Comparison of ENCODE assay signal across 15 cellular contexts in the genomic region with DNA sequence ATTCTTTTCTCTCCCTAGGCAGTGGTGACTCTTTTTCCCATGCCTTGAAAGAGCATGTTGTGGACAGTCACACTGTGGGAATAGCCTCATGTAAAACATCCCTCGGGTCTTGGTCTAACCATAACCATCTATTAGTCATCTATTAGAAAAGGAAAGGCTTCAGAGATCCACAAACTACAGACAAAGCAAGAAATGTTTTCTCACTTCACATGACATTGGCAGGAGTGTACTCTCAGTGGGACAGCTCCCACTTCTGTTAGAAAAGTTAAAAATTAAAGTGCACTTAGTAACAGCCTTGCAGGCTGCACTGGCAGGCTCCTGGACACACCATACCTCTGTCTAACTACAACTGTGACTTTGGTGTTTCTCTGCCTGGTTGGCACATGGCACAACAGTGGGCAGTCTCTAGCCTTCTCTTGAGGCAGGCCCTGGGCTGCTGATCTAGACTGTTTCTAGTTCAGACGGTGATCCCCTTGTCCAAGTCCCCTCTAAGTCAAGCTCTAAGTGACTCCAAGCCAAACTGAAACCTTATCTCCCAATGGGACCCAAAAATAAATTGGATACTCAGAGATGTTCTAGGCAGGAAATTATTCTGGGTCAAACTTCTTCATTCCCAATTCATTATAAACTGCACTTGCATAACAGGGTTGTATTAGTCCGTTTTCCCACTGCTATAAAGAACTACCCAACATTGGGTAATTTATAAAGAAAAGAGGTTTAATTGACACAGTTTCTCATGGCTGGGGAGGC. TPM values are rescaled to one million over a fixed set of nuclear protein-coding genes. Genes with fewer than 3 reads are reported as not detected.
A peak's percentile ranks its signal among the peaks of the same experiment; 100 is the strongest.
DNase-seq lines count a peak whose midpoint lies in the region; ATAC-seq, FAIRE-seq and TF ChIP-seq lines count a peak whose summit lies in the region.
"Had no signal": no experiment of that assay in that cellular context is flagged by ENCODE, and none has a peak within 500 bp of the region (broad histone marks: within the 10 kb centered on the region; RNA-seq: fewer than 3 reads in every experiment).

No MANE protein-coding gene starts in this region.

- ATAC-seq in Right ventricle myocardium inferior (peak; percentile 65), omental fat pad (ENCODE audit: low FRiP score) (no peak)

- no peaks in the 10 kb centered on the region for H3K79me2 ChIP-seq in astrocyte (ENCODE audit: insufficient read depth, low read length)

- H3K9me3 ChIP-seq in right atrium auricular region = no peaks in the 10 kb centered on the region
- no peaks in the 10 kb centered on the region for H3K9me3 ChIP-seq in astrocyte (ENCODE audit: insufficient read depth, low read depth, low read length)
- H3K9me3 ChIP-seq: transverse colon had no signal

- intact Hi-C loops in Right ventricle myocardium inferior (cut with DNase I) = loop anchor here (10.0 kb wide), 1 partner anchor 99 kb away; no protein-coding TSS in a partner anchor
- intact Hi-C loops in activated T-helper 2 cell treated with anti-CD3 and anti-CD28 coated beads, Interferon-gamma antibody, Interleukin-2, Interleukin-4, amounts not matched to agents 10 μg/mL and 5 μg/mL and 100 μg/mL, durations not matched to agents 14 hours and 24 hours and 36 hours (cut with micrococcal nuclease) = no loop called here

- no peaks in the 10 kb centered on the region for H3K36me3 ChIP-seq in right atrium auricular region
- H3K36me3 ChIP-seq in astrocyte (ENCODE audit: insufficient read depth, low read length) = no peaks in the 10 kb centered on the region
- no peaks in the 10 kb centered on the region for H3K36me3 ChIP-seq in kidney epithelial cell (ENCODE audit: control insufficient read depth, insufficient read depth, low read length)
- H3K36me3 ChIP-seq: transverse colon had no signal

- H3K4me3 ChIP-seq in right atrium auricular region = no peak overlapping the region
- H3K4me3 ChIP-seq in astrocyte (ENCODE audit: insufficient read depth, low read depth, low read length) = no peak overlapping the region
- H3K4me3 ChIP-seq in kidney epithelial cell (ENCODE audit: low read depth, low read length) = no peak overlapping the region
- H3K4me3 ChIP-seq: transverse colon had no signal

- H3K27ac Mint-ChIP-seq in astrocyte (ENCODE audit: unreplicated experiment) = peak overlapping the region; percentile 82
- no peak overlapping the region for H3K27ac Mint-ChIP-seq in activated T-helper 2 cell treated with anti-CD3 and anti-CD28 coated beads, Interferon-gamma antibody, Interleukin-2, Interleukin-4, amounts not matched to agents 10 μg/mL and 5 μg/mL and 100 μg/mL, durations not matched to agents 14 hours and 24 hours and 36 hours

- no peaks in the 10 kb centered on the region for H3K27me3 Mint-ChIP-seq in astrocyte (ENCODE audit: low read depth, unreplicated experiment)
- H3K27me3 Mint-ChIP-seq in activated T-helper 2 cell treated with anti-CD3 and anti-CD28 coated beads, Interferon-gamma antibody, Interleukin-2, Interleukin-4, amounts not matched to agents 10 μg/mL and 5 μg/mL and 100 μg/mL, durations not matched to agents 14 hours and 24 hours and 36 hours (ENCODE audit: low read depth) = peaks cover 1% of the 10 kb centered on the region

- H2AFZ ChIP-seq in astrocyte (ENCODE audit: low read depth, low read length) = no peak overlapping the region

- H3K27me3 ChIP-seq in right atrium auricular region = no peaks in the 10 kb centered on the region
- no peaks in the 10 kb centered on the region for H3K27me3 ChIP-seq in astrocyte (ENCODE audit: insufficient read depth, low read length)
- H3K27me3 ChIP-seq in kidney epithelial cell (ENCODE audit: control insufficient read depth, insufficient read depth, low read length) = no peaks in the 10 kb centered on the region
- H3K27me3 ChIP-seq: transverse colon had no signal

- H3K4me1 ChIP-seq in right atrium auricular region = no peaks in the 10 kb centered on the region
- peaks cover 10% of the 10 kb centered on the region for H3K4me1 ChIP-seq in astrocyte (ENCODE audit: insufficient read depth, low read length)
- H3K4me1 ChIP-seq: transverse colon had no signal

- peaks cover 23% of the 10 kb centered on the region for H3K4me1 Mint-ChIP-seq in astrocyte (ENCODE audit: low read depth, unreplicated experiment)
- H3K4me1 Mint-ChIP-seq in activated T-helper 2 cell treated with anti-CD3 and anti-CD28 coated beads, Interferon-gamma antibody, Interleukin-2, Interleukin-4, amounts not matched to agents 10 μg/mL and 5 μg/mL and 100 μg/mL, durations not matched to agents 14 hours and 24 hours and 36 hours (ENCODE audit: low read depth) = no peaks in the 10 kb centered on the region

- H3K4me2 ChIP-seq in astrocyte (ENCODE audit: low read length) = peak overlapping the region; percentile 14

- TF ChIP-seq CTCF in right atrium auricular region (IDR thresholded peaks at IDR 0.05) = no peak
- peak; percentile 7 for TF ChIP-seq CTCF in astrocyte (IDR thresholded peaks at IDR 0.05; ENCODE audit: insufficient read depth, low read depth, low read length)
- no peak for TF ChIP-seq CTCF in kidney epithelial cell (IDR thresholded peaks at IDR 0.05; ENCODE audit: insufficient read depth, low read length, poor library complexity, severe bottlenecking)
- no peak for TF ChIP-seq CTCF in omental fat pad (IDR thresholded peaks at IDR 0.05)

- H4K20me1 ChIP-seq in astrocyte (ENCODE audit: insufficient read depth, low read length) = no peaks in the 10 kb centered on the region

- peak overlapping the region; percentile 9 for H3K9ac ChIP-seq in astrocyte (ENCODE audit: low read length)

- H3K36me3 Mint-ChIP-seq in astrocyte (ENCODE audit: low read depth, unreplicated experiment) = peaks cover 2% of the 10 kb centered on the region
- H3K36me3 Mint-ChIP-seq in activated T-helper 2 cell treated with anti-CD3 and anti-CD28 coated beads, Interferon-gamma antibody, Interleukin-2, Interleukin-4, amounts not matched to agents 10 μg/mL and 5 μg/mL and 100 μg/mL, durations not matched to agents 14 hours and 24 hours and 36 hours (ENCODE audit: low read depth) = no peaks in the 10 kb centered on the region

- H3K9me3 Mint-ChIP-seq in astrocyte (ENCODE audit: unreplicated experiment) = no peaks in the 10 kb centered on the region
- no peaks in the 10 kb centered on the region for H3K9me3 Mint-ChIP-seq in activated T-helper 2 cell treated with anti-CD3 and anti-CD28 coated beads, Interferon-gamma antibody, Interleukin-2, Interleukin-4, amounts not matched to agents 10 μg/mL and 5 μg/mL and 100 μg/mL, durations not matched to agents 14 hours and 24 hours and 36 hours

- FAIRE-seq in astrocyte (lab: Jason Lieb, UNC) = no peak
- FAIRE-seq: A204.1, endothelial cell of umbilical vein, G401.6 had no signal

- no peak for DNase-seq in Right ventricle myocardium inferior (ENCODE audit: missing footprints)
- DNase-seq in right atrium auricular region (ENCODE audit: low spot score) = no peak
- peak; percentile 88 for DNase-seq in astrocyte (ENCODE audit: low read depth)
- DNase-seq in kidney epithelial cell (ENCODE audit: low read depth) = peak; percentile 86
- DNase-seq in activated T-helper 2 cell treated with anti-CD3 and anti-CD28 coated beads, Interferon-gamma antibody, Interleukin-2, Interleukin-4, amounts not matched to agents 10 μg/mL and 5 μg/mL and 100 μg/mL, durations not matched to agents 14 hours and 24 hours and 36 hours (ENCODE audit: low spot score) = no peak
- DNase-seq in NCI-H1436 treated with DMSO at 0.1 percent for 48 hours (lab: John Stamatoyannopoulos, UW) = no peak
- no peak for DNase-seq in omental fat pad (ENCODE audit: low spot score)
- no peak for DNase-seq in activated CD4-positive, CD25-positive, alpha-beta regulatory T cell (lab: John Stamatoyannopoulos, UW)
- DNase-seq: HCEC 1CT; NK-92 treated with Interleukin-12 subunit alpha and Interleukin-12 subunit beta, amount 100 ng/mL, for 24 hours; T-helper 2 cell; transverse colon had no signal

- H3K4me3 Mint-ChIP-seq in astrocyte (ENCODE audit: unreplicated experiment) = no peak overlapping the region
- H3K4me3 Mint-ChIP-seq in activated T-helper 2 cell treated with anti-CD3 and anti-CD28 coated beads, Interferon-gamma antibody, Interleukin-2, Interleukin-4, amounts not matched to agents 10 μg/mL and 5 μg/mL and 100 μg/mL, durations not matched to agents 14 hours and 24 hours and 36 hours (ENCODE audit: low read depth) = no peak overlapping the region

- no peak overlapping the region for H3K27ac ChIP-seq in right atrium auricular region
- peak overlapping the region; percentile 21 for H3K27ac ChIP-seq in astrocyte (ENCODE audit: low read depth, low read length)
- H3K27ac ChIP-seq: transverse colon had no signal

RNA-seq across cellular contexts. Expression of a gene that starts 57.9 kb away (rescaled TPM):
- total RNA-seq in Right ventricle myocardium inferior (583 TPM), right atrium auricular region (1,000 to 10,000 TPM in 1 of 2 donors, 100 to 1,000 TPM in 1; 454 to 1,054 TPM), astrocyte (2,575 and 2,956 TPM in 2 replicates), kidney epithelial cell (1,462 and 2,227 TPM in 2 replicates), omental fat pad (100 to 1,000 TPM; 527 to 873 (median 677) TPM)
- total RNA-seq in activated T-helper 2 cell treated with anti-CD3 and anti-CD28 coated beads, Interferon-gamma antibody, Interleukin-2, Interleukin-4, amounts not matched to agents 10 μg/mL and 5 μg/mL and 100 μg/mL, durations not matched to agents 14 hours and 24 hours and 36 hours = 77.8 and 78.7 TPM in 2 replicates

Comparison
In these comparisons a context has a peak if more than half of its experiments do, and no peak if none do; other contexts are left out.
1. DNase-seq: peak in astrocyte (single experiment) and kidney epithelial cell (single experiment); none in Right ventricle myocardium inferior (single experiment), right atrium auricular region (single experiment), activated T-helper 2 cell treated with anti-CD3 and anti-CD28 coated beads, Interferon-gamma antibody, Interleukin-2, Interleukin-4, amounts not matched to agents 10 μg/mL and 5 μg/mL and 100 μg/mL, durations not matched to agents 14 hours and 24 hours and 36 hours (single experiment), NCI-H1436 treated with DMSO at 0.1 percent for 48 hours (single experiment), omental fat pad (single experiment) and activated CD4-positive, CD25-positive, alpha-beta regulatory T cell (0 of 4).